In genomic region chr12:6420364-6420763, GRCh38 we compare ENCODE assay signal across 27 cellular contexts. TPM values are rescaled to one million over a fixed set of nuclear protein-coding genes. Genes with fewer than 3 reads are reported as not detected.
"Had no signal": no experiment of that assay in that cellular context is flagged by ENCODE, and none has a peak within 500 bp of the region (broad histone marks: within the 10 kb centered on the region; RNA-seq: fewer than 3 reads in every experiment).

No MANE protein-coding gene starts in this region.

- H3K27ac ChIP-seq: lower lobe of right lung, uterus had no signal

- H3K27me3 ChIP-seq: adrenal gland, tibial nerve, uterus had no signal

- H3K9me3 ChIP-seq: adrenal gland, lower lobe of right lung, SK-N-SH, tibial nerve, uterus had no signal

- H3K27ac Mint-ChIP-seq: activated B cell treated with CpG ODN at 0.5 μM for 24 hours; activated CD8-positive, alpha-beta T cell treated with anti-CD3 and anti-CD28 coated beads, Interleukin-2, amount 10 ng/mL, durations not matched to agents 7 days and 5 days; activated naive CD4-positive, alpha-beta T cell treated with anti-CD3 and anti-CD28 coated beads, Interleukin-2, amount 50 U/mL, for 24 hours; nephron progenitor cell; progenitor cell of endocrine pancreas; T-cell had no signal

- ATAC-seq: activated CD8-positive, alpha-beta T cell treated with anti-CD3 and anti-CD28 coated beads, Interleukin-2, amount 10 ng/mL, durations not matched to agents 7 days and 5 days; activated T-cell treated with anti-CD3 and anti-CD28 coated beads, Interleukin-2, amount 50 U/mL, for 4 hours; left colon; lower lobe of right lung; T-cell had no signal

- DNase-seq: activated B cell treated with CpG ODN at 0.5 μM for 24 hours; activated CD4-positive, alpha-beta T cell treated with anti-CD3 and anti-CD28 coated beads for 4 hours; activated CD8-positive, alpha-beta T cell treated with anti-CD3 and anti-CD28 coated beads, Interleukin-2, amount 10 ng/mL, durations not matched to agents 7 days and 5 days; activated effector memory CD4-positive, alpha-beta T cell treated with Interleukin-2 at 50 U/mL for 16 hours; activated T-cell treated with anti-CD3 and anti-CD28 coated beads, Interleukin-2, amount 50 U/mL, for 4 hours; adrenal gland; effector CD4-positive, alpha-beta T cell; foreskin melanocyte; hypothalamus; islet precursor cell; left colon; lower lobe of right lung; midbrain; nephron progenitor cell; nucleus accumbens; SK-N-SH; stimulated activated CD4-positive, alpha-beta T cell treated with anti-CD3 and anti-CD28 coated beads, Interleukin-2, amount 100 ng/mL, for 24 hours; stimulated activated naive CD4-positive, alpha-beta T cell treated with Interleukin-2 at 50 U/mL for 16 hours; substantia nigra; T-cell; T-helper 9 cell; uterus had no signal

- H3K4me2 ChIP-seq: SK-N-SH had no signal

- H3K4me3 ChIP-seq: adrenal gland, lower lobe of right lung, tibial nerve, uterus had no signal

- H3K9ac ChIP-seq: SK-N-SH had no signal

- H3K9me3 Mint-ChIP-seq: activated B cell treated with CpG ODN at 0.5 μM for 24 hours; activated naive CD4-positive, alpha-beta T cell treated with anti-CD3 and anti-CD28 coated beads, Interleukin-2, amount 50 U/mL, for 24 hours; activated T-cell treated with anti-CD3 and anti-CD28 coated beads, Interleukin-2, amount 50 U/mL, for 4 hours; nephron progenitor cell; T-cell had no signal

- H3K36me3 Mint-ChIP-seq: activated naive CD4-positive, alpha-beta T cell treated with anti-CD3 and anti-CD28 coated beads, Interleukin-2, amount 50 U/mL, for 24 hours; T-cell had no signal

- H3K4me1 ChIP-seq: uterus had no signal

- H3K27me3 Mint-ChIP-seq: activated naive CD4-positive, alpha-beta T cell treated with anti-CD3 and anti-CD28 coated beads, Interleukin-2, amount 50 U/mL, for 24 hours had no signal

- H3K4me3 Mint-ChIP-seq: activated B cell treated with CpG ODN at 0.5 μM for 24 hours; activated CD8-positive, alpha-beta T cell treated with anti-CD3 and anti-CD28 coated beads, Interleukin-2, amount 10 ng/mL, durations not matched to agents 7 days and 5 days; activated naive CD4-positive, alpha-beta T cell treated with anti-CD3 and anti-CD28 coated beads, Interleukin-2, amount 50 U/mL, for 24 hours; activated T-cell treated with anti-CD3 and anti-CD28 coated beads, Interleukin-2, amount 50 U/mL, for 4 hours; nephron progenitor cell; T-cell had no signal

- H3K36me3 ChIP-seq: adrenal gland, lower lobe of right lung, uterus had no signal

RNA-seq across cellular contexts. Expression of gene CD27, which starts 24.4 kb away (rescaled TPM):
- total RNA-seq: cerebellum, progenitor cell of endocrine pancreas, skeletal muscle tissue had no signal
- polyA plus RNA-seq: SK-N-SH had no signal

RNA-seq across cellular contexts. Expression of gene SCNN1A, which starts 45.0 kb away (rescaled TPM):
- total RNA-seq: activated B cell treated with CpG ODN at 0.5 μM for 24 hours, cerebellum, skeletal muscle tissue had no signal
